ENCODE assay signal across 25 cellular contexts in genomic region chr10:2279666-2280065, GRCh38.
"Had no signal": no experiment of that assay in that cellular context is flagged by ENCODE, and none has a peak within 500 bp of the region (broad histone marks: within the 10 kb centered on the region; RNA-seq: fewer than 3 reads in every experiment).

No MANE protein-coding gene starts in this region.

- H3K9me3 ChIP-seq: adrenal gland, ovary, right lobe of liver had no signal

- H3K27ac ChIP-seq: adrenal gland, ovary, right lobe of liver had no signal

- H3K9me3 Mint-ChIP-seq: activated naive CD4-positive, alpha-beta T cell treated with anti-CD3 and anti-CD28 coated beads, Interleukin-2, amount 50 U/mL, for 72 hours; neural crest cell; stimulated activated naive CD8-positive, alpha-beta T cell treated with anti-CD3 and anti-CD28 coated beads, Interleukin-15, amount 100 ng/mL, for 72 hours; type B pancreatic cell had no signal

- H3K36me3 ChIP-seq: adrenal gland, ovary, right lobe of liver had no signal

- FAIRE-seq: astrocyte, endothelial cell of umbilical vein, keratinocyte, small intestine had no signal

- H3K27me3 Mint-ChIP-seq: activated CD4-positive, alpha-beta T cell treated with anti-CD3 and anti-CD28 coated beads for 36 hours; dendritic cell treated with granulocyte-macrophage colony-stimulating factor and Interleukin-4, amounts not matched to agents 40 ng/mL and 50 ng/mL, for 4 days; stimulated activated naive CD8-positive, alpha-beta T cell treated with anti-CD3 and anti-CD28 coated beads, Interleukin-15, amount 100 ng/mL, for 72 hours had no signal

- H3K36me3 Mint-ChIP-seq: activated naive CD4-positive, alpha-beta T cell treated with anti-CD3 and anti-CD28 coated beads, Interleukin-2, amount 50 U/mL, for 72 hours; memory B cell; naive B cell; type B pancreatic cell had no signal

- H3K4me1 ChIP-seq: adrenal gland, right lobe of liver had no signal

- H3K4me3 Mint-ChIP-seq: activated CD4-positive, alpha-beta T cell treated with anti-CD3 and anti-CD28 coated beads for 36 hours; dendritic cell treated with granulocyte-macrophage colony-stimulating factor and Interleukin-4, amounts not matched to agents 40 ng/mL and 50 ng/mL, for 4 days; memory B cell; naive B cell; neural crest cell; stimulated activated naive CD8-positive, alpha-beta T cell treated with anti-CD3 and anti-CD28 coated beads, Interleukin-15, amount 100 ng/mL, for 72 hours; type B pancreatic cell; WTC11 had no signal

- ATAC-seq: activated CD4-positive, alpha-beta T cell treated with anti-CD3 and anti-CD28 coated beads for 36 hours; activated naive CD4-positive, alpha-beta T cell treated with anti-CD3 and anti-CD28 coated beads, Interleukin-2, amount 50 U/mL, for 72 hours; left ventricle myocardium superior; mucosa of descending colon; right lobe of liver; stimulated activated naive CD8-positive, alpha-beta T cell treated with anti-CD3 and anti-CD28 coated beads, Interleukin-15, amount 100 ng/mL, for 72 hours; WTC11 had no signal

- H3K27me3 ChIP-seq: adrenal gland, ovary, right lobe of liver had no signal

- H3K4me1 Mint-ChIP-seq: activated CD4-positive, alpha-beta T cell treated with anti-CD3 and anti-CD28 coated beads for 36 hours; memory B cell; naive B cell; stimulated activated naive CD8-positive, alpha-beta T cell treated with anti-CD3 and anti-CD28 coated beads, Interleukin-15, amount 100 ng/mL, for 72 hours had no signal

- H3K27ac Mint-ChIP-seq: activated CD4-positive, alpha-beta T cell treated with anti-CD3 and anti-CD28 coated beads for 36 hours; activated naive CD4-positive, alpha-beta T cell treated with anti-CD3 and anti-CD28 coated beads, Interleukin-2, amount 50 U/mL, for 72 hours; dendritic cell treated with granulocyte-macrophage colony-stimulating factor and Interleukin-4, amounts not matched to agents 40 ng/mL and 50 ng/mL, for 4 days; memory B cell; type B pancreatic cell; WTC11 had no signal

- DNase-seq: activated CD4-positive, alpha-beta T cell treated with anti-CD3 and anti-CD28 coated beads for 36 hours; activated CD4-positive, alpha-beta T cell treated with anti-CD3 and anti-CD28 coated beads, Interleukin-2, amount 50 U/mL, for 48 hours; activated gamma-delta T cell treated with Interleukin-2 at 50 U/mL for 16 hours; adrenal gland; effector memory CD4-positive, alpha-beta T cell; glutamatergic neuron; hippocampal formation; left ventricle myocardium superior; mucosa of descending colon; naive B cell; ovary; right lobe of liver; small intestine; stimulated activated CD4-positive, alpha-beta T cell treated with anti-CD3 and anti-CD28 coated beads, Interleukin-15, amount 100 ng/mL, for 24 hours; stimulated activated CD4-positive, alpha-beta T cell treated with anti-CD3 and anti-CD28 coated beads, Interleukin-2, amount 100 ng/mL, for 48 hours; stimulated activated naive CD8-positive, alpha-beta T cell treated with anti-CD3 and anti-CD28 coated beads, Interleukin-15, amount 100 ng/mL, for 72 hours had no signal

- H3K4me3 ChIP-seq: adrenal gland, mucosa of descending colon, ovary, right lobe of liver had no signal
